ENCODE assay signal across 8 cellular contexts in the genomic region with DNA sequence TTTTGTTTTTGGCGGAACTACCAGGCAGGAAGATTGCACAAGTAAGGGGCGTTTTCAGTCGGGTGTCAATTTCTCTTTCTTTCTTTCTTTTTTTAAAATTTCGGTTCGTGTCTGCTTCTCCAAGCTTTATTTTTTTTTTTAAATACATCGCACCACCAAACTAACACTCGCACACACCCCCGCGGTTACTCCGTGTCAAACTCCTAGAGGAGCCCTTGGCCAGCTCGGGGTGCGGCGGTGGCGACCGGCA. TPM values are rescaled to one million over a fixed set of nuclear protein-coding genes. Genes with fewer than 3 reads are reported as not detected.
DNase-seq lines count a peak whose midpoint lies in the region; ATAC-seq, FAIRE-seq and TF ChIP-seq lines count a peak whose summit lies in the region.

No MANE protein-coding gene starts in this region.

- H3K27ac Mint-ChIP-seq in activated T-helper 2 cell treated with anti-CD3 and anti-CD28 coated beads, Interferon-gamma antibody, Interleukin-2, Interleukin-4, amounts not matched to agents 10 μg/mL and 5 μg/mL and 100 μg/mL, durations not matched to agents 14 hours and 24 hours and 36 hours, result peak overlapping the region; percentile 68

- no peaks in the 10 kb centered on the region for H3K27me3 ChIP-seq in testis

- peak; percentile 15 for DNase-seq in activated T-helper 2 cell treated with anti-CD3 and anti-CD28 coated beads, Interferon-gamma antibody, Interleukin-2, Interleukin-4, amounts not matched to agents 10 μg/mL and 5 μg/mL and 100 μg/mL, durations not matched to agents 14 hours and 24 hours and 36 hours (ENCODE audit: low spot score)
- DNase-seq in kidney glomerular epithelial cell (lab: John Stamatoyannopoulos, UW), result peak; percentile 52
- no peak for DNase-seq in testis
- DNase-seq in NCI-H446 treated with DMSO at 0.1 percent for 48 hours (lab: John Stamatoyannopoulos, UW), result no peak
- no peak for DNase-seq in RCC 7860 (ENCODE audit: low spot score)

- ATAC-seq in GM18867 (IDR thresholded peaks at IDR 0.05; ENCODE audit: unreplicated experiment) (peak; percentile 26), HG02938 (IDR thresholded peaks at IDR 0.05; ENCODE audit: unreplicated experiment) (peak; percentile 34), GM18520 (IDR thresholded peaks at IDR 0.05; ENCODE audit: unreplicated experiment) (no peak)

- H3K27me3 Mint-ChIP-seq in activated T-helper 2 cell treated with anti-CD3 and anti-CD28 coated beads, Interferon-gamma antibody, Interleukin-2, Interleukin-4, amounts not matched to agents 10 μg/mL and 5 μg/mL and 100 μg/mL, durations not matched to agents 14 hours and 24 hours and 36 hours (ENCODE audit: low read depth), result peaks cover 23% of the 10 kb centered on the region

- H3K4me1 Mint-ChIP-seq in activated T-helper 2 cell treated with anti-CD3 and anti-CD28 coated beads, Interferon-gamma antibody, Interleukin-2, Interleukin-4, amounts not matched to agents 10 μg/mL and 5 μg/mL and 100 μg/mL, durations not matched to agents 14 hours and 24 hours and 36 hours (ENCODE audit: low read depth), result peaks cover 14% of the 10 kb centered on the region

- intact Hi-C loops in activated T-helper 2 cell treated with anti-CD3 and anti-CD28 coated beads, Interferon-gamma antibody, Interleukin-2, Interleukin-4, amounts not matched to agents 10 μg/mL and 5 μg/mL and 100 μg/mL, durations not matched to agents 14 hours and 24 hours and 36 hours (cut with micrococcal nuclease), result loop anchor here (1.0 to 10.0 kb wide), 7 partner anchors 59 to 279 kb away; a partner anchor contains a TSS
- intact Hi-C loops in testis (cut with DNase I; ENCODE audit: low total_unique reads), result no loop called here

- peaks cover 4% of the 10 kb centered on the region for H3K36me3 Mint-ChIP-seq in activated T-helper 2 cell treated with anti-CD3 and anti-CD28 coated beads, Interferon-gamma antibody, Interleukin-2, Interleukin-4, amounts not matched to agents 10 μg/mL and 5 μg/mL and 100 μg/mL, durations not matched to agents 14 hours and 24 hours and 36 hours (ENCODE audit: low read depth)

- H3K4me1 ChIP-seq in testis, result no peaks in the 10 kb centered on the region

- no peaks in the 10 kb centered on the region for H3K9me3 ChIP-seq in testis

- TF ChIP-seq CTCF in testis (IDR thresholded peaks at IDR 0.05), result no peak

- H3K36me3 ChIP-seq in testis (ENCODE audit: low read depth, missing control alignments), result no peaks in the 10 kb centered on the region

- 0 to 1% methylated on average over 15 of the region's 15 CpGs for WGBS in testis, 2 donors

- H3K9me3 Mint-ChIP-seq in activated T-helper 2 cell treated with anti-CD3 and anti-CD28 coated beads, Interferon-gamma antibody, Interleukin-2, Interleukin-4, amounts not matched to agents 10 μg/mL and 5 μg/mL and 100 μg/mL, durations not matched to agents 14 hours and 24 hours and 36 hours, result no peaks in the 10 kb centered on the region

- peak overlapping the region; percentile 91 for H3K4me3 Mint-ChIP-seq in activated T-helper 2 cell treated with anti-CD3 and anti-CD28 coated beads, Interferon-gamma antibody, Interleukin-2, Interleukin-4, amounts not matched to agents 10 μg/mL and 5 μg/mL and 100 μg/mL, durations not matched to agents 14 hours and 24 hours and 36 hours (ENCODE audit: low read depth)

- TF ChIP-seq POLR2A in testis (IDR thresholded peaks at IDR 0.05), result no peak

- peak overlapping the region; percentile 80 to 94 for H3K4me3 ChIP-seq in testis

- peak overlapping the region; percentile 93 to 97 for H3K27ac ChIP-seq in testis

- FAIRE-seq in RCC 7860 (lab: Jason Lieb, UNC), result no peak

RNA-seq across cellular contexts. Expression of a gene that starts 0.3 kb away (rescaled TPM):
- total RNA-seq in activated T-helper 2 cell treated with anti-CD3 and anti-CD28 coated beads, Interferon-gamma antibody, Interleukin-2, Interleukin-4, amounts not matched to agents 10 μg/mL and 5 μg/mL and 100 μg/mL, durations not matched to agents 14 hours and 24 hours and 36 hours, result 48.6 and 54.6 TPM in 2 replicates
- total RNA-seq in testis, result 100 to 1,000 TPM; 118 to 127 TPM
- 109 TPM for polyA plus RNA-seq in testis (ENCODE audit: insufficient read depth, low read depth, low replicate concordance)

Comparison
In these comparisons a context has a peak if more than half of its experiments do, and no peak if none do; other contexts are left out.
1. DNase-seq: peak in activated T-helper 2 cell treated with anti-CD3 and anti-CD28 coated beads, Interferon-gamma antibody, Interleukin-2, Interleukin-4, amounts not matched to agents 10 μg/mL and 5 μg/mL and 100 μg/mL, durations not matched to agents 14 hours and 24 hours and 36 hours (single experiment) and kidney glomerular epithelial cell (single experiment); none in testis (single experiment), NCI-H446 treated with DMSO at 0.1 percent for 48 hours (single experiment) and RCC 7860 (single experiment).